In genomic region chrX:53422091-53422914, GRCh38 we compare ENCODE assay signal across 8 cellular contexts. TPM values are rescaled to one million over a fixed set of nuclear protein-coding genes. Genes with fewer than 3 reads are reported as not detected.
A peak's percentile ranks its signal among the peaks of the same experiment; 100 is the strongest.
DNase-seq lines count a peak whose midpoint lies in the region; ATAC-seq and TF ChIP-seq lines count a peak whose summit lies in the region.

Gene RIBC1 (plus strand): TSS chrX:53422873. CDS start chrX:53426277, 3,404 bp downstream.
Gene SMC1A (minus strand): TSS chrX:53422654. CDS start chrX:53422600, 54 bp downstream.

- peak; percentile 94 for ATAC-seq in HG03432 (IDR thresholded peaks at IDR 0.05; ENCODE audit: unreplicated experiment)

- TF ChIP-seq POLR2A in GM19193 (IDR thresholded peaks at IDR 0.05; ENCODE audit: extremely low read depth, insufficient read depth, insufficient read length): peak; percentile 81

- DNase-seq in Ammon's horn (ENCODE audit: low spot score) (peak; percentile 97), NCI-H460 (ENCODE audit: extremely low read depth, low read depth) (peak; percentile 96), cerebellum (ENCODE audit: low spot score) (peak; percentile 94), islet precursor cell (peak; percentile 98)
- peak; percentile 91 for DNase-seq in activated CD4-positive, alpha-beta T cell treated with anti-CD3 and anti-CD28 coated beads for 1 hour
- DNase-seq in stimulated activated CD4-positive, alpha-beta T cell treated with anti-CD3 and anti-CD28 coated beads, Interleukin-12 subunit alpha, Interleukin-12 subunit beta, amount 100 ng/mL, for 4 hours: peak; percentile 85

RNA-seq across cellular contexts. Expression of gene RIBC1, which starts in this region (rescaled TPM):
- 1.2 and 1.5 TPM in 2 replicates for total RNA-seq in NCI-H460 (2014; rRNA removed; shearing (Covaris generic))
- polyA plus RNA-seq in NCI-H460 (2014; cell fraction: nucleus; rRNA removed): 0.67 and 3.8 TPM in 2 replicates
- 1.7 TPM for total RNA-seq in cerebellum

RNA-seq across cellular contexts. Expression of gene SMC1A, which starts in this region (rescaled TPM):
- total RNA-seq in NCI-H460 (2014; rRNA removed; shearing (Covaris generic)): 46.4 and 47.8 TPM in 2 replicates
- polyA plus RNA-seq in NCI-H460 (2014; cell fraction: nucleus; rRNA removed): 33.7 and 44.5 TPM in 2 replicates
- 31.8 TPM for total RNA-seq in cerebellum

Comparison
In these comparisons a context has a peak if more than half of its experiments do, and no peak if none do; other contexts are left out.
1. Peak in every context shown above with its lines: DNase-seq and ATAC-seq.